ENCODE assay signal across 22 cellular contexts in genomic region chr9:105950448-105950847, GRCh38.
DNase-seq lines count a peak whose midpoint lies in the region; ATAC-seq, FAIRE-seq and TF ChIP-seq lines count a peak whose summit lies in the region.
"Had no signal": no experiment of that assay in that cellular context is flagged by ENCODE, and none has a peak within 500 bp of the region (broad histone marks: within the 10 kb centered on the region; RNA-seq: fewer than 3 reads in every experiment).

No MANE protein-coding gene starts in this region.

- no peak overlapping the region for H3K27ac ChIP-seq in H1 (ENCODE audit: low read depth, low read length)
- no peak overlapping the region for H3K27ac ChIP-seq in neuronal stem cell (replicated peaks; ENCODE audit: low read length)
- no peak overlapping the region for H3K27ac ChIP-seq in OCI-LY7 (ENCODE audit: low read depth, low read length, poor library complexity, severe bottlenecking)
- H3K27ac ChIP-seq: A549; BLaER1 treated with 17β-estradiol and CSF1 and Interleukin-3, amounts not matched to agents 10 nM and 100 nM; C4-2B had no signal

- TF ChIP-seq EP300 in H1 (IDR thresholded peaks at IDR 0.05; ENCODE audit: borderline replicate concordance in 1 of 2, low read depth in 2 of 2, low read length in 2 of 2) = no peak

- no peak overlapping the region for H2AFZ ChIP-seq in H1 (ENCODE audit: low read length)
- H2AFZ ChIP-seq in neuronal stem cell (ENCODE audit: low read length) = peak overlapping the region; percentile 63
- no peak overlapping the region for H2AFZ ChIP-seq in OCI-LY7 (ENCODE audit: low read length)

- CTCF ChIA-PET in H1 (lab: Charles Lee; ENCODE audit: partially characterized antibody) = interaction anchor here (0.8 kb wide), 1 partner anchor 11 kb away, joined by 3 read pairs; no protein-coding TSS in a partner anchor
- CTCF ChIA-PET in OCI-LY7 (lab: Charles Lee; ENCODE audit: unreplicated experiment) = no interaction called here

- POLR2A ChIA-PET in H1 (lab: Charles Lee; ENCODE audit: partially characterized antibody) (no interaction called here), OCI-LY7 (lab: Charles Lee) (no interaction called here)

- no peak overlapping the region for H2BK120ac ChIP-seq in H1 (replicated peaks; ENCODE audit: low read depth, low read length)
- H2BK120ac ChIP-seq in neuronal stem cell (ENCODE audit: low read depth, low read length) = no peak overlapping the region

- H3K4me3 ChIP-seq in bronchial epithelial cell (ENCODE audit: low read depth, low read length) (no peak overlapping the region), H1 (ENCODE audit: extremely low read depth in 1 of 4, insufficient read depth in 2 of 4, low read depth in 3 of 4, low read length in 4 of 4) (no peak overlapping the region), neuronal stem cell (ENCODE audit: low read length in 2 of 2) (no peak overlapping the region), OCI-LY7 (ENCODE audit: low read depth, low read length, poor library complexity, severe bottlenecking) (no peak overlapping the region)
- H3K4me3 ChIP-seq: A549; BLaER1 treated with 17β-estradiol and CSF1 and Interleukin-3, amounts not matched to agents 10 nM and 100 nM had no signal

- no peak overlapping the region for H3K56ac ChIP-seq in H1 (replicated peaks; ENCODE audit: insufficient read length, low read depth, low read length)

- no peak overlapping the region for H2BK20ac ChIP-seq in H1 (ENCODE audit: low read length)

- no peaks in the 10 kb centered on the region for H3K79me1 ChIP-seq in H1 (ENCODE audit: low read depth, low read length)
- no peaks in the 10 kb centered on the region for H3K79me1 ChIP-seq in neuronal stem cell (ENCODE audit: low read depth, low read length)

- intact Hi-C loops in OCI-LY7 (cut with micrococcal nuclease; ENCODE audit: unreplicated experiment) = no loop called here

- FAIRE-seq in bronchial epithelial cell (lab: Jason Lieb, UNC) = peak; percentile 89
- no peak for FAIRE-seq in H1 (lab: Jason Lieb, UNC)
- FAIRE-seq: A549, D721Med, G401.6, GM12892, GM18507 had no signal

- no peak for TF ChIP-seq RAD21 in H1 (IDR thresholded peaks at IDR 0.05 in 1 of 2, conservative IDR thresholded peaks at IDR 0.05 in 1 of 2; ENCODE audit: low read depth in 2 of 2, low read length in 2 of 2)

- H3K9ac ChIP-seq in H1 (replicated peaks in 1 of 4; ENCODE audit: extremely low read depth in 1 of 4, low read depth in 3 of 4, low read length in 3 of 4) (no peak overlapping the region), neuronal stem cell (ENCODE audit: low read depth, low read length, poor library complexity) (no peak overlapping the region)
- H3K9ac ChIP-seq: BLaER1 treated with 17β-estradiol and CSF1 and Interleukin-3, amounts not matched to agents 10 nM and 100 nM had no signal

- no peak overlapping the region for H3K4ac ChIP-seq in H1 (replicated peaks; ENCODE audit: insufficient read length, low read depth, low read length)
- H3K4ac ChIP-seq in neuronal stem cell (ENCODE audit: low read length) = no peak overlapping the region

- H3K27me3 ChIP-seq in bronchial epithelial cell (ENCODE audit: control insufficient read depth, insufficient read depth, low read length) = no peaks in the 10 kb centered on the region
- H3K27me3 ChIP-seq in H1 (replicated peaks in 1 of 4; ENCODE audit: control insufficient read depth in 3 of 4, extremely low read depth in 1 of 4, insufficient read depth in 3 of 4, low read length in 3 of 4) = no peaks in the 10 kb centered on the region
- no peaks in the 10 kb centered on the region for H3K27me3 ChIP-seq in neuronal stem cell (ENCODE audit: control insufficient read depth in 3 of 3, insufficient read depth in 3 of 3, low read depth in 1 of 3, low read length in 3 of 3)
- H3K27me3 ChIP-seq: BLaER1 treated with 17β-estradiol and CSF1 and Interleukin-3, amounts not matched to agents 10 nM and 100 nM had no signal

- no TSS peak for BruUV-seq in OCI-LY7 (replicated peaks; lab: Mats Ljungman, UMichigan)

- H3K4me2 ChIP-seq in H1 (ENCODE audit: insufficient read depth in 1 of 2, low read depth in 2 of 2, low read length in 2 of 2) = no peak overlapping the region
- no peak overlapping the region for H3K4me2 ChIP-seq in neuronal stem cell (ENCODE audit: insufficient read depth, low read length, poor library complexity, severe bottlenecking)
- H3K4me2 ChIP-seq in OCI-LY7 (ENCODE audit: low read length) = no peak overlapping the region
- H3K4me2 ChIP-seq: A549; BLaER1 treated with 17β-estradiol and CSF1 and Interleukin-3, amounts not matched to agents 10 nM and 100 nM had no signal

- no peaks in the 10 kb centered on the region for H4K20me1 ChIP-seq in H1 (replicated peaks in 1 of 2; ENCODE audit: control insufficient read depth in 1 of 2, insufficient read depth in 2 of 2, low read length in 2 of 2)
- H4K20me1 ChIP-seq in OCI-LY7 (ENCODE audit: insufficient read depth, low read length) = no peaks in the 10 kb centered on the region
- H4K20me1 ChIP-seq: BLaER1 treated with 17β-estradiol and CSF1 and Interleukin-3, amounts not matched to agents 10 nM and 100 nM had no signal

- TF ChIP-seq POLR2A in H1 (IDR thresholded peaks at IDR 0.05; ENCODE audit: control extremely low read depth in 1 of 2, low read depth in 2 of 2, low read length in 2 of 2) = no peak

- H2BK15ac ChIP-seq in H1 (ENCODE audit: low read length) = no peak overlapping the region
- H2BK15ac ChIP-seq in neuronal stem cell (ENCODE audit: low read length) = no peak overlapping the region

- DNase-seq in bronchial epithelial cell (ENCODE audit: low read depth) (no peak), H1 (ENCODE audit: low read depth in 1 of 2, low spot score in 2 of 2) (no peak), neuronal stem cell (ENCODE audit: low spot score) (no peak), OCI-LY7 (ENCODE audit: low spot score) (no peak)
- DNase-seq: 8988T; AML-193; Caco-2; Calu3; CD4-positive, alpha-beta T cell; CD8-positive, alpha-beta T cell; DMS79 treated with DMSO at 0.1 percent for 48 hours; GF-D8 had no signal

- H3K9me2 ChIP-seq in OCI-LY7 (ENCODE audit: insufficient read depth, low read length) = no peaks in the 10 kb centered on the region

- no peak overlapping the region for H3K14ac ChIP-seq in H1 (ENCODE audit: insufficient read length)
- no peak overlapping the region for H3K14ac ChIP-seq in neuronal stem cell (ENCODE audit: low read length)

- peaks cover 0 to 4% (median 2%) of the 10 kb centered on the region in 4 experiments; a peak in 2 of 7 replicates for H3K4me1 ChIP-seq in H1 (replicated peaks in 1 of 4; ENCODE audit: control insufficient read depth in 3 of 4, insufficient read depth in 4 of 4, low read length in 3 of 4)
- peaks cover 1 to 3% of the 10 kb centered on the region in 2 donors for H3K4me1 ChIP-seq in neuronal stem cell (ENCODE audit: control insufficient read depth in 2 of 2, insufficient read depth in 1 of 2, low read depth in 1 of 2, low read length in 2 of 2)
- H3K4me1 ChIP-seq in OCI-LY7 (ENCODE audit: insufficient read depth, low read length, poor library complexity, severe bottlenecking) = no peaks in the 10 kb centered on the region
- H3K4me1 ChIP-seq: A549; BLaER1 treated with 17β-estradiol and CSF1 and Interleukin-3, amounts not matched to agents 10 nM and 100 nM; Caco-2 had no signal

- H2BK5ac ChIP-seq in H1 (ENCODE audit: low read depth, low read length) (no peak overlapping the region), neuronal stem cell (ENCODE audit: low read length) (no peak overlapping the region)

- 0 out of 2 replicates have a peak overlapping the region, but pooled peaks have one; percentile 13 for H2AK5ac ChIP-seq in H1 (ENCODE audit: low read depth, low read length)
- no peak overlapping the region for H2AK5ac ChIP-seq in neuronal stem cell (ENCODE audit: low read depth, low read length)

- TF ChIP-seq CTCF in bronchial epithelial cell (IDR thresholded peaks at IDR 0.05; ENCODE audit: insufficient read depth, low read length, severe bottlenecking) (no peak), H1 (IDR thresholded peaks at IDR 0.05; ENCODE audit: control extremely low read depth in 1 of 3, insufficient read depth in 1 of 3, low read depth in 1 of 3, low read length in 3 of 3) (no peak), OCI-LY7 (conservative IDR thresholded peaks at IDR 0.05; ENCODE audit: low read length) (no peak)

- H3K23ac ChIP-seq in H1 (ENCODE audit: insufficient read length) (no peak overlapping the region), neuronal stem cell (ENCODE audit: low read depth, low read length, poor library complexity) (no peak overlapping the region)

- H3K9me3 ChIP-seq in H1 (ENCODE audit: insufficient read depth in 2 of 2, low read depth in 1 of 2, low read length in 1 of 2) (no peaks in the 10 kb centered on the region), neuronal stem cell (replicated peaks in 1 of 2; ENCODE audit: control insufficient read depth in 2 of 2, insufficient read depth in 1 of 2, low read depth in 1 of 2, low read length in 2 of 2) (peaks cover 0 to 32% of the 10 kb centered on the region in 2 donors), OCI-LY7 (ENCODE audit: low read length) (no peaks in the 10 kb centered on the region)

- 60% methylated on average over 1 of the region's 2 CpGs; no CpG with 5 or more reads in 1 of the 2 experiments for WGBS in H1 (ENCODE audit: extremely low coverage in 1 of 2, insufficient coverage in 1 of 2, insufficient read length in 1 of 2, insufficient replicate concordance in 2 of 2, low coverage in 1 of 2, low lambda C conversion rate in 2 of 2, missing lambda C conversion rate in 1 of 2), 2 experiments
- no CpG with 5 or more reads among the region's 2 CpGs for WGBS in neuronal stem cell (ENCODE audit: extremely low coverage in 2 of 2, insufficient read length in 2 of 2, insufficient replicate concordance in 1 of 2), 2 donors

- H4K5ac ChIP-seq in H1 (ENCODE audit: insufficient read length, low read depth, low read length) = no peak overlapping the region

- H3K79me2 ChIP-seq in H1 (ENCODE audit: control insufficient read depth in 1 of 2, insufficient read depth in 2 of 2, low read length in 2 of 2) = no peaks in the 10 kb centered on the region
- H3K79me2 ChIP-seq in OCI-LY7 (ENCODE audit: insufficient read depth, low read depth, low read length) = no peaks in the 10 kb centered on the region

- H2BK12ac ChIP-seq in H1 (ENCODE audit: low read depth, low read length) (no peak overlapping the region), neuronal stem cell (ENCODE audit: low read length) (no peak overlapping the region)

- ATAC-seq in GM21447 (IDR thresholded peaks at IDR 0.05; ENCODE audit: unreplicated experiment) = no peak
- no peak for ATAC-seq in GM18909 (IDR thresholded peaks at IDR 0.05; ENCODE audit: poor library complexity, unreplicated experiment)
- ATAC-seq in GM18511 (IDR thresholded peaks at IDR 0.05; ENCODE audit: unreplicated experiment) = no peak
- ATAC-seq: A549; CD8-positive, alpha-beta T cell had no signal

- H3K36me3 ChIP-seq in bronchial epithelial cell (ENCODE audit: control insufficient read depth, insufficient read depth, low read length) = no peaks in the 10 kb centered on the region
- H3K36me3 ChIP-seq in H1 (ENCODE audit: control insufficient read depth in 2 of 4, insufficient read depth in 4 of 4, low read length in 3 of 4) = no peaks in the 10 kb centered on the region
- no peaks in the 10 kb centered on the region for H3K36me3 ChIP-seq in neuronal stem cell (replicated peaks in 1 of 2; ENCODE audit: control insufficient read depth in 2 of 2, insufficient read depth in 2 of 2, low read length in 2 of 2)
- no peaks in the 10 kb centered on the region for H3K36me3 ChIP-seq in OCI-LY7 (ENCODE audit: insufficient read depth, low read length)
- H3K36me3 ChIP-seq: BLaER1 treated with 17β-estradiol and CSF1 and Interleukin-3, amounts not matched to agents 10 nM and 100 nM had no signal

- H4K91ac ChIP-seq in H1 (replicated peaks; ENCODE audit: insufficient read length, low read length) (no peak overlapping the region), neuronal stem cell (ENCODE audit: low read depth, low read length, poor library complexity) (no peak overlapping the region)

- H3K18ac ChIP-seq in H1 (ENCODE audit: extremely low read depth, low read length) (no peak overlapping the region), neuronal stem cell (ENCODE audit: low read length) (peak overlapping the region; percentile 12)

- H4K8ac ChIP-seq in H1 (ENCODE audit: extremely low read depth, insufficient read depth, low read length) = no peak overlapping the region
- H4K8ac ChIP-seq in neuronal stem cell (ENCODE audit: low read depth, low read length) = no peak overlapping the region

- no peaks in the 10 kb centered on the region for H3K23me2 ChIP-seq in H1 (ENCODE audit: low read depth, low read length)
